ENCODE assay signal across 8 cellular contexts in the genomic region with DNA sequence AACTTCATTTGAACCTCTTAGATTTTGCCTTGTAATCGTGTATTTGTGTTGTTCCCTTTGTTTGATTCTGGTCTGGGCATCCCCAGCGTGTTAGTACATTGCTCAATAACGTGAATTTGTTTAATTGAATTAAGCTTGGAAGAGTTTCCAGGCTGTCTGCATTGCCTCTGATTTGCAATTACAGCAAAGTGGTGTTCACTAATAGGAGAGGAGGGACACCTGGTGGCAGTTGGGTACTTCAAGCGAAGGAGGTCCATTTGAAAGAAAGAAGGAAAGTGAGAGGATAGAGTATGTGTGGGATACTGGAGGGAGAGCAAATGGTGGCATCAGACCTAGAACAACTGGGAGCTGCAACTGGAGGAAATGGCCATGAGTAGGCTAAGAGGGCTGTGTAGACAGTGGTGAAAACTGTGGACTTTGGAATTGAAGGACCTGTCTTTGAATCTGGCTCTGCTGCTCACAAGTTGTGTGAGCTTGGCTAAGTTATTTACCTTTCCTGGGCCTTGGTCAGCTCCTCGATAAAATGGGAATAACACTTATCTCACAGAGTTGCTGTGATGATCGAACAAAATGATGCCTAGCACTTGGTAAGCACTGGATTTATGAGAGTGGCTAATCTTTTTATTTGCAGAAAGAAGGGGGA. TPM values are rescaled to one million over a fixed set of nuclear protein-coding genes. Genes with fewer than 3 reads are reported as not detected.
DNase-seq lines count a peak whose midpoint lies in the region; ATAC-seq and TF ChIP-seq lines count a peak whose summit lies in the region.

No MANE protein-coding gene starts in this region.

- no peak overlapping the region for H2BK5ac ChIP-seq in IMR-90 (ENCODE audit: low read depth, low read length, poor library complexity, severe bottlenecking)

- POLR2A ChIA-PET in IMR-90 (lab: Charles Lee; ENCODE audit: unreplicated experiment): no interaction called here
- POLR2A ChIA-PET in RWPE1 (lab: Yijun Ruan, JAX; ENCODE audit: low non-redundant PET): no interaction called here
- POLR2A ChIA-PET in MCF 10A (lab: Yijun Ruan, JAX): interaction anchor here (1.0 to 1.1 kb wide), 3 partner anchors 9 to 282 kb away, joined by 3 to 4 read pairs (median 3); no protein-coding TSS in a partner anchor

- TF ChIP-seq POLR2A in IMR-90 (IDR thresholded peaks at IDR 0.05; ENCODE audit: low read depth, low read length): no peak

- no peak overlapping the region for H4K8ac ChIP-seq in IMR-90 (ENCODE audit: low read depth in 2 of 2, low read length in 2 of 2)

- H3K79me1 ChIP-seq in IMR-90 (ENCODE audit: low read depth in 1 of 2, low read length in 2 of 2): no peaks in the 10 kb centered on the region

- no TSS peak for BruUV-seq in IMR-90 (replicated peaks; lab: Mats Ljungman, UMichigan)
- BruUV-seq in MCF 10A (replicated peaks; lab: Mats Ljungman, UMichigan): no TSS peak

- no peak overlapping the region for H3K14ac ChIP-seq in IMR-90 (replicated peaks; ENCODE audit: low read depth, low read length)

- no peak overlapping the region for H4K5ac ChIP-seq in IMR-90 (ENCODE audit: low read depth, low read length)

- H3K56ac ChIP-seq in IMR-90 (ENCODE audit: extremely low read depth, insufficient read depth, low read length): no peak overlapping the region

- H2BK15ac ChIP-seq in IMR-90 (ENCODE audit: low read depth, low read length): no peak overlapping the region

- H3K4me1 Mint-ChIP-seq in MCF 10A (ENCODE audit: insufficient read depth, unreplicated experiment): peaks cover 8% of the 10 kb centered on the region

- DNase-seq in DMS53 (lab: John Stamatoyannopoulos, UW) (peak; percentile 78), IMR-90 (peak; percentile 64), RWPE1 (ENCODE audit: low spot score) (peak; percentile 41), MCF 10A (ENCODE audit: unreplicated experiment) (peak; percentile 77), kidney epithelial cell (ENCODE audit: low read depth) (no peak)
- DNase-seq in stimulated activated naive CD8-positive, alpha-beta T cell treated with anti-CD3 and anti-CD28 coated beads, Interleukin-15, Interleukin-2, amounts not matched to agents 100 U/mL and 50 U/mL, for 24 hours: peak; percentile 26

- H3K36me3 ChIP-seq in IMR-90 (ENCODE audit: control insufficient read depth, insufficient read depth, low read length) (no peaks in the 10 kb centered on the region), kidney epithelial cell (ENCODE audit: control insufficient read depth, insufficient read depth, low read length) (no peaks in the 10 kb centered on the region)

- H2BK120ac ChIP-seq in IMR-90 (ENCODE audit: low read depth, low read length): no peak overlapping the region

- no peaks in the 10 kb centered on the region for H4K20me1 ChIP-seq in IMR-90 (ENCODE audit: insufficient read depth, low read length)

- peak; percentile 69 for TF ChIP-seq CTCF in IMR-90 (conservative IDR thresholded peaks at IDR 0.05; ENCODE audit: low read depth, low read length)
- TF ChIP-seq CTCF in RWPE1 (conservative IDR thresholded peaks at IDR 0.05; ENCODE audit: low read depth): peak; percentile 76
- peak; percentile 47 for TF ChIP-seq CTCF in MCF 10A (IDR thresholded peaks at IDR 0.05; ENCODE audit: unreplicated experiment)
- TF ChIP-seq CTCF in kidney epithelial cell (IDR thresholded peaks at IDR 0.05; ENCODE audit: insufficient read depth, low read length, poor library complexity, severe bottlenecking): peak; percentile 64

- H2AFZ ChIP-seq in IMR-90 (replicated peaks; ENCODE audit: low read length, poor library complexity): no peak overlapping the region

- dilution Hi-C loops in IMR-90 (cut with HindIII; ENCODE audit: low sequenced_read_pairs, unreplicated experiment): no loop called here

- peaks cover 24% of the 10 kb centered on the region for H3K27me3 Mint-ChIP-seq in MCF 10A (ENCODE audit: insufficient read depth, unreplicated experiment)

- H3K4me3 Mint-ChIP-seq in MCF 10A (ENCODE audit: unreplicated experiment): no peak overlapping the region

- H3K9me1 ChIP-seq in IMR-90 (ENCODE audit: insufficient read depth, low read length): no peaks in the 10 kb centered on the region

- CTCF ChIA-PET in IMR-90 (lab: Yijun Ruan, JAX): interaction anchor here (2.0 kb wide), 1 partner anchor 24 kb away, joined by 4 read pairs; no protein-coding TSS in a partner anchor
- CTCF ChIA-PET in RWPE1 (lab: Yijun Ruan, JAX): interaction anchor here (0.6 to 1.3 kb wide), 10 partner anchors 16 to 1434 kb away, joined by 3 to 5 read pairs (median 4); no protein-coding TSS in a partner anchor
- CTCF ChIA-PET in MCF 10A (lab: Yijun Ruan, JAX): interaction anchor here (0.6 to 3.2 kb wide), 61 partner anchors 8 to 985 kb away, joined by 3 to 59 read pairs (median 4); a partner anchor contains a TSS

- in situ Hi-C loops in IMR-90 (cut with MboI; ENCODE audit: low sequenced_read_pairs): loop anchor here (10.0 kb wide), 1 partner anchor 751 kb away; no protein-coding TSS in a partner anchor

- no peak overlapping the region for H2AK9ac ChIP-seq in IMR-90 (replicated peaks; ENCODE audit: low read depth, low read length, poor library complexity)

- H3K4me2 ChIP-seq in IMR-90 (ENCODE audit: low read depth, low read length): no peak overlapping the region

- H3K18ac ChIP-seq in IMR-90 (ENCODE audit: low read depth, low read length): no peak overlapping the region

- H3K4ac ChIP-seq in IMR-90 (ENCODE audit: low read depth, low read length): no peak overlapping the region

- ATAC-seq in GM19463 (IDR thresholded peaks at IDR 0.05; ENCODE audit: unreplicated experiment) (peak; percentile 46), IMR-90 (ENCODE audit: low read depth) (peak; percentile 85), HG03469 (IDR thresholded peaks at IDR 0.05; ENCODE audit: unreplicated experiment) (no peak)
- no peak for ATAC-seq in stimulated activated naive CD8-positive, alpha-beta T cell treated with anti-CD3 and anti-CD28 coated beads, Interleukin-15, Interleukin-2, amounts not matched to agents 100 U/mL and 50 U/mL, for 24 hours

- WGBS in IMR-90 (ENCODE audit: extremely low coverage in 2 of 2, insufficient read length in 1 of 2), 2 experiments: 20% methylated on average over 1 of the region's 6 CpGs; no CpG with 5 or more reads in 1 of the 2 experiments

- H4K91ac ChIP-seq in IMR-90 (ENCODE audit: insufficient read depth, low read depth, low read length): no peak overlapping the region

- peak; percentile 72 for TF ChIP-seq RAD21 in IMR-90 (IDR thresholded peaks at IDR 0.05; ENCODE audit: low read length)

- H2AK5ac ChIP-seq in IMR-90 (ENCODE audit: low read depth, low read length): no peak overlapping the region

- intact Hi-C loops in IMR-90 (cut with micrococcal nuclease): loop anchor here (5.0 kb wide), 1 partner anchor 754 kb away; no protein-coding TSS in a partner anchor
- intact Hi-C loops in MCF 10A (cut with micrococcal nuclease): loop anchor here (1.0 to 10.0 kb wide), 4 partner anchors 81 to 754 kb away; no protein-coding TSS in a partner anchor

- H3K9ac ChIP-seq in IMR-90 (ENCODE audit: low read depth, low read length): no peak overlapping the region

- no peak overlapping the region for H3K4me3 ChIP-seq in IMR-90 (ENCODE audit: insufficient read depth, low read depth, low read length)
- no peak overlapping the region for H3K4me3 ChIP-seq in kidney epithelial cell (ENCODE audit: low read depth, low read length)

- H3K9me3 ChIP-seq in IMR-90 (ENCODE audit: control insufficient read depth, insufficient read depth, low read length): no peaks in the 10 kb centered on the region

- no peaks in the 10 kb centered on the region for H3K9me3 Mint-ChIP-seq in MCF 10A (ENCODE audit: unreplicated experiment)

- no peaks in the 10 kb centered on the region for H3K27me3 ChIP-seq in IMR-90 (ENCODE audit: control insufficient read depth, insufficient read depth, low read length)
- no peaks in the 10 kb centered on the region for H3K27me3 ChIP-seq in kidney epithelial cell (ENCODE audit: control insufficient read depth, insufficient read depth, low read length)

- no peaks in the 10 kb centered on the region for H3K4me1 ChIP-seq in IMR-90 (ENCODE audit: control insufficient read depth, insufficient read depth, low read length)

- H3K23ac ChIP-seq in IMR-90 (ENCODE audit: low read depth, low read length): no peak overlapping the region

- no peaks in the 10 kb centered on the region for H3K36me3 Mint-ChIP-seq in MCF 10A (ENCODE audit: insufficient read depth, unreplicated experiment)

- no peak overlapping the region for H3K27ac Mint-ChIP-seq in MCF 10A (ENCODE audit: low read depth, unreplicated experiment)

- H3K27ac ChIP-seq in IMR-90 (ENCODE audit: insufficient read depth, low read length): no peak overlapping the region
- no peak overlapping the region for H3K27ac ChIP-seq in RWPE1

- H2BK20ac ChIP-seq in IMR-90 (ENCODE audit: low read depth, low read length): no peak overlapping the region

TF ChIP-seq in IMR-90, 13 proteins besides CTCF, POLR2A, EP300 and RAD21 (continues in another document):
- TF ChIP-seq, protein P1, sequence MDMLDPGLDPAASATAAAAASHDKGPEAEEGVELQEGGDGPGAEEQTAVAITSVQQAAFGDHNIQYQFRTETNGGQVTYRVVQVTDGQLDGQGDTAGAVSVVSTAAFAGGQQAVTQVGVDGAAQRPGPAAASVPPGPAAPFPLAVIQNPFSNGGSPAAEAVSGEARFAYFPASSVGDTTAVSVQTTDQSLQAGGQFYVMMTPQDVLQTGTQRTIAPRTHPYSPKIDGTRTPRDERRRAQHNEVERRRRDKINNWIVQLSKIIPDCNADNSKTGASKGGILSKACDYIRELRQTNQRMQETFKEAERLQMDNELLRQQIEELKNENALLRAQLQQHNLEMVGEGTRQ (IDR thresholded peaks at IDR 0.05; ENCODE audit: low read depth, low read length): no peak
- TF ChIP-seq MAZ (IDR thresholded peaks at IDR 0.05; ENCODE audit: borderline replicate concordance, low read depth, low read length) (no peak), RCOR1 (IDR thresholded peaks at IDR 0.05; ENCODE audit: insufficient replicate concordance, low read length) (no peak), SMC3 (IDR thresholded peaks at IDR 0.05; ENCODE audit: low read depth, low read length) (peak; percentile 67), MAFK (IDR thresholded peaks at IDR 0.05; ENCODE audit: low read depth, low read length) (0 out of 2 replicates have a peak, but pooled peaks have one; percentile 23), CHD1 (IDR thresholded peaks at IDR 0.05; ENCODE audit: low read depth, low read length) (no peak), CEBPB (IDR thresholded peaks at IDR 0.05; ENCODE audit: low read depth, low read length) (peak; percentile 58)

RNA-seq across cellular contexts. Expression of a gene that starts 15.2 kb away (rescaled TPM):
- not detected in 2 replicates for total RNA-seq in IMR-90 (2012; rRNA removed)
- polyA plus RNA-seq in IMR-90 (2012; rRNA removed): 0.56 and 0.68 TPM in 2 replicates
- 0.03 and 0.04 TPM in 2 replicates for polyA plus RNA-seq in IMR-90 (2012; cell fraction: cytosol; rRNA removed)
- polyA plus RNA-seq in IMR-90 (2012; cell fraction: nucleus; rRNA removed; ENCODE audit: low replicate concordance): 0.27 and 2.8 TPM in 2 replicates
- 4.2 and 4.5 TPM in 2 replicates for total RNA-seq in MCF 10A (2022)
- total RNA-seq in kidney epithelial cell: 1.3 and 1.8 TPM in 2 replicates

RNA-seq across cellular contexts. Expression of a gene that starts 45.7 kb away (rescaled TPM):
- total RNA-seq in IMR-90 (2012; rRNA removed): 18.3 and 24.2 TPM in 2 replicates
- 16.6 and 25.3 TPM in 2 replicates for polyA plus RNA-seq in IMR-90 (2012; rRNA removed)
- polyA plus RNA-seq in IMR-90 (2012; cell fraction: cytosol; rRNA removed): 4.5 and 4.9 TPM in 2 replicates
- polyA plus RNA-seq in IMR-90 (2012; cell fraction: nucleus; rRNA removed; ENCODE audit: low replicate concordance): 10.1 and 62.2 TPM in 2 replicates
- 116 and 123 TPM in 2 replicates for total RNA-seq in MCF 10A (2022)
- 85.5 and 87.3 TPM in 2 replicates for total RNA-seq in kidney epithelial cell

Comparison
In these comparisons a context has a peak if more than half of its experiments do, and no peak if none do; other contexts are left out.
1. ATAC-seq: peak in GM19463 (single experiment) and IMR-90 (single experiment); none in stimulated activated naive CD8-positive, alpha-beta T cell treated with anti-CD3 and anti-CD28 coated beads, Interleukin-15, Interleukin-2, amounts not matched to agents 100 U/mL and 50 U/mL, for 24 hours (single experiment) and HG03469 (single experiment).
2. Peak in every context shown above with its lines, with median percentiles within 50 percentile points of each other: CTCF ChIP-seq.